Comparison of ENCODE assay signal across 19 cellular contexts in genomic region chr10:64283621-64284020, GRCh38.
DNase-seq lines count a peak whose midpoint lies in the region; ATAC-seq and FAIRE-seq lines count a peak whose summit lies in the region.
"Had no signal": no experiment of that assay in that cellular context is flagged by ENCODE, and none has a peak within 500 bp of the region (broad histone marks: within the 10 kb centered on the region; RNA-seq: fewer than 3 reads in every experiment).

No MANE protein-coding gene starts in this region.

- ATAC-seq in stimulated activated memory B cell treated with anti-CD40 and anti-IgM and Interleukin-4, amounts not matched to agents 10 μg/mL and 1 μg/mL and 100 μg/mL, for 72 hours: peak; percentile 20
- no peak for ATAC-seq in esophagus mucosa
- ATAC-seq in HG03469 (IDR thresholded peaks at IDR 0.05; ENCODE audit: unreplicated experiment): no peak
- ATAC-seq: CD8-positive, alpha-beta T cell; HCT116 had no signal

- no peaks in the 10 kb centered on the region for H3K4me1 Mint-ChIP-seq in stimulated activated memory B cell treated with anti-CD40 and anti-IgM and Interleukin-4, amounts not matched to agents 10 μg/mL and 1 μg/mL and 100 μg/mL, for 72 hours
- H3K4me1 Mint-ChIP-seq: CD14-positive monocyte had no signal

- H3K36me3 Mint-ChIP-seq in stimulated activated memory B cell treated with anti-CD40 and anti-IgM and Interleukin-4, amounts not matched to agents 10 μg/mL and 1 μg/mL and 100 μg/mL, for 72 hours: no peaks in the 10 kb centered on the region
- H3K36me3 Mint-ChIP-seq: CD14-positive monocyte; CD8-positive, alpha-beta T cell had no signal

- H3K4me3 Mint-ChIP-seq in stimulated activated memory B cell treated with anti-CD40 and anti-IgM and Interleukin-4, amounts not matched to agents 10 μg/mL and 1 μg/mL and 100 μg/mL, for 72 hours: no peak overlapping the region
- H3K4me3 Mint-ChIP-seq: CD14-positive monocyte; CD8-positive, alpha-beta T cell; HFFc6 had no signal

- H3K27me3 Mint-ChIP-seq in stimulated activated memory B cell treated with anti-CD40 and anti-IgM and Interleukin-4, amounts not matched to agents 10 μg/mL and 1 μg/mL and 100 μg/mL, for 72 hours: no peaks in the 10 kb centered on the region

- peaks cover 2% of the 10 kb centered on the region for H3K9me3 Mint-ChIP-seq in stimulated activated memory B cell treated with anti-CD40 and anti-IgM and Interleukin-4, amounts not matched to agents 10 μg/mL and 1 μg/mL and 100 μg/mL, for 72 hours
- H3K9me3 Mint-ChIP-seq: CD14-positive monocyte had no signal

- peak; percentile 84 for FAIRE-seq in frontal cortex (lab: Jason Lieb, UNC)
- FAIRE-seq: A204.1 had no signal

- peak; percentile 2 for DNase-seq in RPMI7951 (ENCODE audit: low read depth)
- no peak for DNase-seq in frontal cortex (ENCODE audit: low spot score in 2 of 2)
- peak; percentile 54 for DNase-seq in midbrain (lab: John Stamatoyannopoulos, UW)
- no peak for DNase-seq in stimulated activated CD4-positive, alpha-beta T cell treated with anti-CD3 and anti-CD28 coated beads, Interleukin-2, amount 100 ng/mL, for 48 hours
- DNase-seq in CD1c-positive myeloid dendritic cell (ENCODE audit: extremely low spot score): no peak
- DNase-seq: AML-193; Calu3; CD8-positive, alpha-beta T cell; DMS79 treated with DMSO at 0.1 percent for 48 hours; GF-D8; GOT3; H7; HFFc6 had no signal

- no peak overlapping the region for H3K27ac Mint-ChIP-seq in stimulated activated memory B cell treated with anti-CD40 and anti-IgM and Interleukin-4, amounts not matched to agents 10 μg/mL and 1 μg/mL and 100 μg/mL, for 72 hours
- H3K27ac Mint-ChIP-seq: CD14-positive monocyte; CD8-positive, alpha-beta T cell; HFFc6 had no signal

Comparison
In these comparisons a context has a peak if more than half of its experiments do, and no peak if none do; other contexts are left out.
1. DNase-seq: peak in RPMI7951 (single experiment) and midbrain (single experiment); none in frontal cortex (0 of 2), stimulated activated CD4-positive, alpha-beta T cell treated with anti-CD3 and anti-CD28 coated beads, Interleukin-2, amount 100 ng/mL, for 48 hours (0 of 2) and CD1c-positive myeloid dendritic cell (single experiment).